Comparison of ENCODE assay signal across 1 cellular context in the genomic region with DNA sequence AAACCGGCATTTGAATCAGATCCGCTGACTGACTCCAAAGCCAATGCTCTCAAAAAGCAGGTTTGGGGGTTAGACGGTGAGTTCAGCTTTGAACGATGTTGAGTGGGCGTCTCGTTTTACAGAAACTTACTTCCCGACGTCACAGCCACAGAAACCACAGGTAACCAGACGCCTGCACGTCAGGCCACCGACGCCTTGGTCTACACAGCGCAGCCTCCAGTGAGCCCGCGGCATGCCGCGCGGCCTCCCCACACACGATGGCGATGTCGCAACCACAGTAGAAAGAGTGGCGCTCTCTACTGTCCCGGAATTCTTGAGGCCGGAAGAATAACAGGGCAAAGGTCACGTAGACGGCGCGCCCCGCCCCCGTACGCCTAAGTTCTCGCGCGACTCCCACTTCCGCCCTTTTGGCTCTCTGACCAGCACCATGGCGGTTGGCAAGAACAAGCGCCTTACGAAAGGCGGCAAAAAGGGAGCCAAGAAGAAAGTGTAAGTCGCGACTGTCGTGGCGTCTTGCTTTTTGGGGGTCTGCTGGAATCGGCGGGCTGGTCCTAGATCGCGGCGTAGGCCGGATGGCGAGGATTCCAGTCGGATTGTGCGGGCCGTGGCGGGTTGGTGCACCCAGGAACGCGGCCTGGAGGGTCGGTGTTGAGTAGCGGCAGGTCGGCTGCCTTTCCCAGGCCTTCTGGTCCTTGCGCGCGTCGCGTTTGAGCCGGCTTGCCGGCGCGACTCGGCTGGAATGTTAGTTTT.
TF ChIP-seq lines count a peak whose summit lies in the region.

A gene (plus strand): TSS at position 403 of the 750 bp plus-strand sequence. CDS start 25 bp downstream, at position 428.

TF ChIP-seq in HepG2, 621 proteins besides CTCF, POLR2A, EP300 and RAD21 (continued from another document and continues in another):
- no peak for TF ChIP-seq ZSCAN20 (CRISPR knock-in tag; IDR thresholded peaks at IDR 0.05; ENCODE audit: borderline replicate concordance)
- TF ChIP-seq PRMT3 (CRISPR knock-in tag; IDR thresholded peaks at IDR 0.05; ENCODE audit: borderline replicate concordance, low read depth) = no peak
- TF ChIP-seq RAD51 (IDR thresholded peaks at IDR 0.05; ENCODE audit: borderline replicate concordance) = no peak
- peak; percentile 97 for TF ChIP-seq ZNF256 (CRISPR knock-in tag; conservative IDR thresholded peaks at IDR 0.05)
- TF ChIP-seq KLF6 (CRISPR knock-in tag; IDR thresholded peaks at IDR 0.05) = peak; percentile 86; the same call in 1 of the 2 replicates
- peak; percentile 99 for TF ChIP-seq GABPB1 (CRISPR knock-in tag; IDR thresholded peaks at IDR 0.05)
- peak; percentile 99 for TF ChIP-seq ARID2 (CRISPR knock-in tag; IDR thresholded peaks at IDR 0.05; ENCODE audit: borderline replicate concordance)
- TF ChIP-seq ELF4 (CRISPR knock-in tag; IDR thresholded peaks at IDR 0.05; ENCODE audit: borderline replicate concordance) = peak; percentile 98
- TF ChIP-seq, protein P1, sequence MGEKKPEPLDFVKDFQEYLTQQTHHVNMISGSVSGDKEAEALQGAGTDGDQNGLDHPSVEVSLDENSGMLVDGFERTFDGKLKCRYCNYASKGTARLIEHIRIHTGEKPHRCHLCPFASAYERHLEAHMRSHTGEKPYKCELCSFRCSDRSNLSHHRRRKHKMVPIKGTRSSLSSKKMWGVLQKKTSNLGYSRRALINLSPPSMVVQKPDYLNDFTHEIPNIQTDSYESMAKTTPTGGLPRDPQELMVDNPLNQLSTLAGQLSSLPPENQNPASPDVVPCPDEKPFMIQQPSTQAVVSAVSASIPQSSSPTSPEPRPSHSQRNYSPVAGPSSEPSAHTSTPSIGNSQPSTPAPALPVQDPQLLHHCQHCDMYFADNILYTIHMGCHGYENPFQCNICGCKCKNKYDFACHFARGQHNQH (CRISPR knock-in tag; IDR thresholded peaks at IDR 0.05) = peak; percentile 96
- 0 out of 2 replicates have a peak, but pooled peaks have one; percentile 46 for TF ChIP-seq ZNF121 (CRISPR knock-in tag; IDR thresholded peaks at IDR 0.05)
- TF ChIP-seq THYN1 (CRISPR knock-in tag; IDR thresholded peaks at IDR 0.05; ENCODE audit: borderline replicate concordance, low read depth) = no peak
- 0 out of 2 replicates have a peak, but pooled peaks have one; percentile 53 for TF ChIP-seq ZNF263 (CRISPR knock-in tag; IDR thresholded peaks at IDR 0.05)
- TF ChIP-seq ZSCAN25 (CRISPR knock-in tag; IDR thresholded peaks at IDR 0.05) = peak; percentile 69; the same call in 1 of the 2 replicates
- TF ChIP-seq RARA (CRISPR knock-in tag; IDR thresholded peaks at IDR 0.05) = peak; percentile 64
- TF ChIP-seq ZNF251 (CRISPR knock-in tag; IDR thresholded peaks at IDR 0.05) = no peak
- TF ChIP-seq ZNF556 (CRISPR knock-in tag; IDR thresholded peaks at IDR 0.05; ENCODE audit: borderline replicate concordance) = peak; percentile 96
- peak; percentile 81 for TF ChIP-seq CCAR2 (optimal IDR thresholded peaks at IDR 0.05; ENCODE audit: low read depth, low read length)
- peak; percentile 64; the same call in 1 of the 2 replicates for TF ChIP-seq ZNF143 (CRISPR knock-in tag; IDR thresholded peaks at IDR 0.05)
- peak; percentile 64; the same call in 1 of the 2 replicates for TF ChIP-seq HNF4G (IDR thresholded peaks at IDR 0.05; ENCODE audit: borderline replicate concordance, low read depth, low read length)
- TF ChIP-seq HNF4G (CRISPR knock-in tag; IDR thresholded peaks at IDR 0.05; ENCODE audit: borderline replicate concordance, low read depth) = peak; percentile 92
- peak; percentile 68; the same call in 1 of the 2 replicates for TF ChIP-seq NR2F2 (IDR thresholded peaks at IDR 0.05; ENCODE audit: borderline replicate concordance, low read depth)
- TF ChIP-seq FOXJ3 (CRISPR knock-in tag; IDR thresholded peaks at IDR 0.05; ENCODE audit: borderline replicate concordance) = peak; percentile 81
- peak; percentile 96 for TF ChIP-seq ZFP82 (CRISPR knock-in tag; IDR thresholded peaks at IDR 0.05; ENCODE audit: borderline replicate concordance)
- TF ChIP-seq ZNF83 (CRISPR knock-in tag; IDR thresholded peaks at IDR 0.05; ENCODE audit: borderline replicate concordance) = peak; percentile 88; the same call in 1 of the 2 replicates
- TF ChIP-seq ZNF619 (CRISPR knock-in tag; IDR thresholded peaks at IDR 0.05) = peak; percentile 97
- TF ChIP-seq, protein P2, sequence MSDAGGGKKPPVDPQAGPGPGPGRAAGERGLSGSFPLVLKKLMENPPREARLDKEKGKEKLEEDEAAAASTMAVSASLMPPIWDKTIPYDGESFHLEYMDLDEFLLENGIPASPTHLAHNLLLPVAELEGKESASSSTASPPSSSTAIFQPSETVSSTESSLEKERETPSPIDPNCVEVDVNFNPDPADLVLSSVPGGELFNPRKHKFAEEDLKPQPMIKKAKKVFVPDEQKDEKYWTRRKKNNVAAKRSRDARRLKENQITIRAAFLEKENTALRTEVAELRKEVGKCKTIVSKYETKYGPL (CRISPR knock-in tag; IDR thresholded peaks at IDR 0.05) = peak; percentile 85; the same call in 1 of the 2 replicates
- TF ChIP-seq PAF1 (CRISPR knock-in tag; IDR thresholded peaks at IDR 0.05) = no peak
- TF ChIP-seq HNRNPL (IDR thresholded peaks at IDR 0.05; ENCODE audit: low read depth, low read length) = peak; percentile 85
- TF ChIP-seq ZNF761 (CRISPR knock-in tag; conservative IDR thresholded peaks at IDR 0.05) = peak; percentile 90; the same call in 1 of the 2 replicates
- TF ChIP-seq ZNF552 (CRISPR knock-in tag; IDR thresholded peaks at IDR 0.05; ENCODE audit: borderline replicate concordance) = no peak; the same call in 1 of the 2 replicates
- TF ChIP-seq RCOR2 (CRISPR knock-in tag; IDR thresholded peaks at IDR 0.05) = no peak
- TF ChIP-seq, protein P3, sequence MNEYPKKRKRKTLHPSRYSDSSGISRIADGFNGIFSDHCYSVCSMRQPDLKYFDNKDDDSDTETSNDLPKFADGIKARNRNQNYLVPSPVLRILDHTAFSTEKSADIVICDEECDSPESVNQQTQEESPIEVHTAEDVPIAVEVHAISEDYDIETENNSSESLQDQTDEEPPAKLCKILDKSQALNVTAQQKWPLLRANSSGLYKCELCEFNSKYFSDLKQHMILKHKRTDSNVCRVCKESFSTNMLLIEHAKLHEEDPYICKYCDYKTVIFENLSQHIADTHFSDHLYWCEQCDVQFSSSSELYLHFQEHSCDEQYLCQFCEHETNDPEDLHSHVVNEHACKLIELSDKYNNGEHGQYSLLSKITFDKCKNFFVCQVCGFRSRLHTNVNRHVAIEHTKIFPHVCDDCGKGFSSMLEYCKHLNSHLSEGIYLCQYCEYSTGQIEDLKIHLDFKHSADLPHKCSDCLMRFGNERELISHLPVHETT (CRISPR knock-in tag; conservative IDR thresholded peaks at IDR 0.05) = peak; percentile 73; the same call in 1 of the 2 replicates
- TF ChIP-seq, protein P4, sequence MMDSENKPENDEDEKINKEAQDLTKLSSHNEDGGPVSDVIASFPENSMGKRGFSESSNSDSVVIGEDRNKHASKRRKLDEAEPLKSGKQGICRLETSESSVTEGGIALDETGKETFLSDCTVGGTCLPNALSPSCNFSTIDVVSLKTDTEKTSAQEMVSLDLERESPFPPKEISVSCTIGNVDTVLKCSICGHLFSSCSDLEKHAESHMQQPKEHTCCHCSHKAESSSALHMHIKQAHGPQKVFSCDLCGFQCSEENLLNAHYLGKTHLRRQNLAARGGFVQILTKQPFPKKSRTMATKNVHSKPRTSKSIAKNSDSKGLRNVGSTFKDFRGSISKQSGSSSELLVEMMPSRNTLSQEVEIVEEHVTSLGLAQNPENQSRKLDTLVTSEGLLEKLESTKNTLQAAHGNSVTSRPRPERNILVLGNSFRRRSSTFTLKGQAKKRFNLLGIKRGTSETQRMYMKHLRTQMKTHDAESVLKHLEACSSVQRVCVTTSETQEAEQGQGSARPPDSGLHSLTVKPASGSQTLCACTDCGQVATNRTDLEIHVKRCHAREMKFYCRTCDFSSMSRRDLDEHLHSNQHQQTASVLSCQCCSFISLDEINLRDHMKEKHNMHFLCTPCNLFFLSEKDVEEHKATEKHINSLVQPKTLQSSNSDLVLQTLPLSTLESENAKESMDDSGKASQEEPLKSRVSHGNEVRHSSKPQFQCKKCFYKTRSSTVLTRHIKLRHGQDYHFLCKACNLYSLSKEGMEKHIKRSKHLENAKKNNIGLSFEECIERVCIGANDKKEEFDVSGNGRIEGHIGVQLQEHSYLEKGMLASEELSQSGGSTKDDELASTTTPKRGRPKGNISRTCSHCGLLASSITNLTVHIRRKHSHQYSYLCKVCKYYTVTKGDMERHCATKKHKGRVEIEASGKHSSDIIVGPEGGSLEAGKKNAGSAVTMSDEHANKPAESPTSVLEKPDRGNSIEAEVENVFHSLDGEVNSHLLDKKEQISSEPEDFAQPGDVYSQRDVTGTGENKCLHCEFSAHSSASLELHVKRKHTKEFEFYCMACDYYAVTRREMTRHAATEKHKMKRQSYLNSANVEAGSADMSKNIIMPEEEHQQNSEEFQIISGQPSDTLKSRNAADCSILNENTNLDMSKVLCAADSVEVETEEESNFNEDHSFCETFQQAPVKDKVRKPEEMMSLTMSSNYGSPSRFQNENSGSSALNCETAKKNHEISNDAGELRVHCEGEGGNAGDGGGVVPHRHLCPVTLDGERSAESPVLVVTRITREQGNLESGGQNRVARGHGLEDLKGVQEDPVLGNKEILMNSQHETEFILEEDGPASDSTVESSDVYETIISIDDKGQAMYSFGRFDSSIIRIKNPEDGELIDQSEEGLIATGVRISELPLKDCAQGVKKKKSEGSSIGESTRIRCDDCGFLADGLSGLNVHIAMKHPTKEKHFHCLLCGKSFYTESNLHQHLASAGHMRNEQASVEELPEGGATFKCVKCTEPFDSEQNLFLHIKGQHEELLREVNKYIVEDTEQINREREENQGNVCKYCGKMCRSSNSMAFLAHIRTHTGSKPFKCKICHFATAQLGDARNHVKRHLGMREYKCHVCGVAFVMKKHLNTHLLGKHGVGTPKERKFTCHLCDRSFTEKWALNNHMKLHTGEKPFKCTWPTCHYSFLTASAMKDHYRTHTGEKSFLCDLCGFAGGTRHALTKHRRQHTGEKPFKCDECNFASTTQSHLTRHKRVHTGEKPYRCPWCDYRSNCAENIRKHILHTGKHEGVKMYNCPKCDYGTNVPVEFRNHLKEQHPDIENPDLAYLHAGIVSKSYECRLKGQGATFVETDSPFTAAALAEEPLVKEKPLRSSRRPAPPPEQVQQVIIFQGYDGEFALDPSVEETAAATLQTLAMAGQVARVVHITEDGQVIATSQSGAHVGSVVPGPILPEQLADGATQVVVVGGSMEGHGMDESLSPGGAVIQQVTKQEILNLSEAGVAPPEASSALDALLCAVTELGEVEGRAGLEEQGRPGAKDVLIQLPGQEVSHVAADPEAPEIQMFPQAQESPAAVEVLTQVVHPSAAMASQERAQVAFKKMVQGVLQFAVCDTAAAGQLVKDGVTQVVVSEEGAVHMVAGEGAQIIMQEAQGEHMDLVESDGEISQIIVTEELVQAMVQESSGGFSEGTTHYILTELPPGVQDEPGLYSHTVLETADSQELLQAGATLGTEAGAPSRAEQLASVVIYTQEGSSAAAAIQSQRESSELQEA (CRISPR knock-in tag; IDR thresholded peaks at IDR 0.05; ENCODE audit: not compliant biosample characterization) = peak; percentile 94
- TF ChIP-seq ZNF17 (CRISPR knock-in tag; IDR thresholded peaks at IDR 0.05) = no peak
- TF ChIP-seq AHR (CRISPR knock-in tag; IDR thresholded peaks at IDR 0.05) = peak; percentile 86
- TF ChIP-seq, protein P5, sequence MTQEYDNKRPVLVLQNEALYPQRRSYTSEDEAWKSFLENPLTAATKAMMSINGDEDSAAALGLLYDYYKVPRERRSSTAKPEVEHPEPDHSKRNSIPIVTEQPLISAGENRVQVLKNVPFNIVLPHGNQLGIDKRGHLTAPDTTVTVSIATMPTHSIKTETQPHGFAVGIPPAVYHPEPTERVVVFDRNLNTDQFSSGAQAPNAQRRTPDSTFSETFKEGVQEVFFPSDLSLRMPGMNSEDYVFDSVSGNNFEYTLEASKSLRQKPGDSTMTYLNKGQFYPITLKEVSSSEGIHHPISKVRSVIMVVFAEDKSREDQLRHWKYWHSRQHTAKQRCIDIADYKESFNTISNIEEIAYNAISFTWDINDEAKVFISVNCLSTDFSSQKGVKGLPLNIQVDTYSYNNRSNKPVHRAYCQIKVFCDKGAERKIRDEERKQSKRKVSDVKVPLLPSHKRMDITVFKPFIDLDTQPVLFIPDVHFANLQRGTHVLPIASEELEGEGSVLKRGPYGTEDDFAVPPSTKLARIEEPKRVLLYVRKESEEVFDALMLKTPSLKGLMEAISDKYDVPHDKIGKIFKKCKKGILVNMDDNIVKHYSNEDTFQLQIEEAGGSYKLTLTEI (CRISPR knock-in tag; conservative IDR thresholded peaks at IDR 0.05) = no peak
- peak; percentile 34; the same call in 1 of the 2 replicates for TF ChIP-seq HMG20B (CRISPR knock-in tag; conservative IDR thresholded peaks at IDR 0.05)
- TF ChIP-seq TOE1 (CRISPR knock-in tag; IDR thresholded peaks at IDR 0.05) = peak; percentile 68; the same call in 1 of the 2 replicates
- TF ChIP-seq, protein P6, sequence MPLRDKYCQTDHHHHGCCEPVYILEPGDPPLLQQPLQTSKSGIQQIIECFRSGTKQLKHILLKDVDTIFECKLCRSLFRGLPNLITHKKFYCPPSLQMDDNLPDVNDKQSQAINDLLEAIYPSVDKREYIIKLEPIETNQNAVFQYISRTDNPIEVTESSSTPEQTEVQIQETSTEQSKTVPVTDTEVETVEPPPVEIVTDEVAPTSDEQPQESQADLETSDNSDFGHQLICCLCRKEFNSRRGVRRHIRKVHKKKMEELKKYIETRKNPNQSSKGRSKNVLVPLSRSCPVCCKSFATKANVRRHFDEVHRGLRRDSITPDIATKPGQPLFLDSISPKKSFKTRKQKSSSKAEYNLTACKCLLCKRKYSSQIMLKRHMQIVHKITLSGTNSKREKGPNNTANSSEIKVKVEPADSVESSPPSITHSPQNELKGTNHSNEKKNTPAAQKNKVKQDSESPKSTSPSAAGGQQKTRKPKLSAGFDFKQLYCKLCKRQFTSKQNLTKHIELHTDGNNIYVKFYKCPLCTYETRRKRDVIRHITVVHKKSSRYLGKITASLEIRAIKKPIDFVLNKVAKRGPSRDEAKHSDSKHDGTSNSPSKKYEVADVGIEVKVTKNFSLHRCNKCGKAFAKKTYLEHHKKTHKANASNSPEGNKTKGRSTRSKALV (CRISPR knock-in tag; IDR thresholded peaks at IDR 0.05) = peak; percentile 68; the same call in 1 of the 2 replicates
- peak; percentile 90 for TF ChIP-seq ZNF563 (CRISPR knock-in tag; IDR thresholded peaks at IDR 0.05)
- TF ChIP-seq ADNP (CRISPR knock-in tag; IDR thresholded peaks at IDR 0.05) = no peak
- TF ChIP-seq, protein P7, sequence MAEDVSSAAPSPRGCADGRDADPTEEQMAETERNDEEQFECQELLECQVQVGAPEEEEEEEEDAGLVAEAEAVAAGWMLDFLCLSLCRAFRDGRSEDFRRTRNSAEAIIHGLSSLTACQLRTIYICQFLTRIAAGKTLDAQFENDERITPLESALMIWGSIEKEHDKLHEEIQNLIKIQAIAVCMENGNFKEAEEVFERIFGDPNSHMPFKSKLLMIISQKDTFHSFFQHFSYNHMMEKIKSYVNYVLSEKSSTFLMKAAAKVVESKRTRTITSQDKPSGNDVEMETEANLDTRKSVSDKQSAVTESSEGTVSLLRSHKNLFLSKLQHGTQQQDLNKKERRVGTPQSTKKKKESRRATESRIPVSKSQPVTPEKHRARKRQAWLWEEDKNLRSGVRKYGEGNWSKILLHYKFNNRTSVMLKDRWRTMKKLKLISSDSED (CRISPR knock-in tag; IDR thresholded peaks at IDR 0.05) = no peak
- TF ChIP-seq STAT5B (CRISPR knock-in tag; IDR thresholded peaks at IDR 0.05) = no peak
- TF ChIP-seq NFATC3 (CRISPR knock-in tag; IDR thresholded peaks at IDR 0.05) = peak; percentile 79; the same call in 1 of the 2 replicates
